1 cellular context compared by ENCODE assay signal in the genomic region with DNA sequence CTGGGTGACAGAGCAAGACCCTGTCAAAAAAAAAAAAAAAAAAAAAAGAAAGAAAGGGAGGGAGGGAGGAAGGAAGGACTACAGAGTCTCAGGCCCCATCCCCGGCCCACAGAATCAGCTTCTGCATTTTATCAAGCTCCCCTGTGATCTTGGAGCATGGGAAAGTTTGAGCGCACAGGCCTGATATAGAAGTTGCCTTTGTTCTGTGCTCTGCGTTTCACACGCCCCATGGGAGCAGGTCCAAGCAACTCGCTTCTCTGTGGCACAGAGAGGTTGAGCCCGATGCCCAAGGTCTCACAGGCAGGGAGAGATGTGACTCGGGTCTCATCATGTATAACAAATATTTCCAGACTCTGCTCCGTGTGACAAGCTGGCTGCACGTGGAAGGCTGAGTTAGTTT.
TF ChIP-seq lines count a peak whose summit lies in the region.

No MANE protein-coding gene starts in this region.

TF ChIP-seq in IMR-90, 13 proteins besides CTCF, POLR2A, EP300 and RAD21 (continued from another document):
- TF ChIP-seq, protein P1, sequence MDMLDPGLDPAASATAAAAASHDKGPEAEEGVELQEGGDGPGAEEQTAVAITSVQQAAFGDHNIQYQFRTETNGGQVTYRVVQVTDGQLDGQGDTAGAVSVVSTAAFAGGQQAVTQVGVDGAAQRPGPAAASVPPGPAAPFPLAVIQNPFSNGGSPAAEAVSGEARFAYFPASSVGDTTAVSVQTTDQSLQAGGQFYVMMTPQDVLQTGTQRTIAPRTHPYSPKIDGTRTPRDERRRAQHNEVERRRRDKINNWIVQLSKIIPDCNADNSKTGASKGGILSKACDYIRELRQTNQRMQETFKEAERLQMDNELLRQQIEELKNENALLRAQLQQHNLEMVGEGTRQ (IDR thresholded peaks at IDR 0.05; ENCODE audit: low read depth, low read length): no peak
- TF ChIP-seq NFE2L2 (IDR thresholded peaks at IDR 0.05; ENCODE audit: low read depth, low read length): no peak
- no peak for TF ChIP-seq BHLHE40 (IDR thresholded peaks at IDR 0.05; ENCODE audit: low read depth, low read length)
- TF ChIP-seq CEBPB (IDR thresholded peaks at IDR 0.05; ENCODE audit: low read depth, low read length): no peak
